In the genomic region with DNA sequence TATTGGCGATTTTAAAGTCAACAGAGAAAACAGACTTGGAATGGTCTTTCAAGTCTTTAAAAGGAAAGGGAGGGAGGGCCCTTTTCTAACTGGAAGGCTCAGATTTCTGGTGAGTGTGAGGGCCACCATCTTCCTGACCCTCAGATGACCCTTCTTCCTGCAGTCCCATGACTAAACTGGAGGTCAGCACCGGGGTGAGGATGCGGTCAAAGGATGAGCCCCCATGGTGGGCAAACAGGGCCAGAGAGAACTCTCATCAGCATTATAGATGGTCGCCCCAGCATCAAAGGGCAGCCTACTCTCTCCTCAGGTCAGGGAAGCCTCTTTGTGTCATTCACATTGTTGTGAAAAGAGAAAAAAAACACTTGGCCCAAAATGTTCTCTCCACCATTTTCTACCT, we compare ENCODE assay signal across 28 cellular contexts.
"Had no signal": no experiment of that assay in that cellular context is flagged by ENCODE, and none has a peak within 500 bp of the region (broad histone marks: within the 10 kb centered on the region; RNA-seq: fewer than 3 reads in every experiment).

No MANE protein-coding gene starts in this region.

- H3K9me3 Mint-ChIP-seq: neural progenitor cell; stimulated activated memory B cell treated with anti-CD40 and anti-IgM and Interleukin-4, amounts not matched to agents 10 μg/mL and 1 μg/mL and 100 μg/mL, for 72 hours; stimulated activated naive CD8-positive, alpha-beta T cell treated with anti-CD3 and anti-CD28 coated beads, Interleukin-15, amount 100 ng/mL, for 72 hours had no signal

- H3K36me3 ChIP-seq: heart left ventricle, left lung, lower lobe of right lung, neural progenitor cell, ovary, prostate gland, sigmoid colon, spleen, tibial nerve, upper lobe of left lung, vagina had no signal

- H3K4me3 ChIP-seq: heart left ventricle, left lung, lower lobe of right lung, neural progenitor cell, ovary, prostate gland, sigmoid colon, spleen, tibial nerve, upper lobe of left lung, vagina had no signal

- H3K27ac Mint-ChIP-seq: immature natural killer cell; naive thymus-derived CD8-positive, alpha-beta T cell; neural progenitor cell; stimulated activated memory B cell treated with anti-CD40 and anti-IgM and Interleukin-4, amounts not matched to agents 10 μg/mL and 1 μg/mL and 100 μg/mL, for 72 hours; stimulated activated naive CD8-positive, alpha-beta T cell treated with anti-CD3 and anti-CD28 coated beads, Interleukin-15, amount 100 ng/mL, for 72 hours had no signal

- H3K4me1 ChIP-seq: prostate gland had no signal

- H3K36me3 Mint-ChIP-seq: immature natural killer cell; naive thymus-derived CD8-positive, alpha-beta T cell; neural progenitor cell; stimulated activated memory B cell treated with anti-CD40 and anti-IgM and Interleukin-4, amounts not matched to agents 10 μg/mL and 1 μg/mL and 100 μg/mL, for 72 hours had no signal

- H3K4me2 ChIP-seq: neural progenitor cell had no signal

- H3K9me3 ChIP-seq: heart left ventricle, left lung, lower lobe of right lung, ovary, prostate gland, sigmoid colon, spleen, tibial nerve, upper lobe of left lung, vagina had no signal

- DNase-seq: heart left ventricle; hypothalamus; immature natural killer cell; kidney; left colon; left lung; lower lobe of right lung; mammary epithelial cell; mesenchymal stem cell; naive thymus-derived CD8-positive, alpha-beta T cell; ovary; retina; right cardiac atrium; sigmoid colon; small intestine; spleen; stimulated activated CD4-positive, alpha-beta T cell treated with anti-CD3 and anti-CD28 coated beads, Interleukin-4, amount 100 ng/mL, for 24 hours; stimulated activated naive CD4-positive, alpha-beta T cell treated with Interleukin-2 at 50 U/mL for 16 hours; stimulated activated naive CD8-positive, alpha-beta T cell treated with anti-CD3 and anti-CD28 coated beads, Interleukin-15, amount 100 ng/mL, for 72 hours; substantia nigra; upper lobe of left lung had no signal

- H3K27me3 ChIP-seq: heart left ventricle, left lung, neural progenitor cell, ovary, sigmoid colon, spleen, tibial nerve, upper lobe of left lung, vagina had no signal

- H2AFZ ChIP-seq: neural progenitor cell had no signal

- H3K27me3 Mint-ChIP-seq: stimulated activated memory B cell treated with anti-CD40 and anti-IgM and Interleukin-4, amounts not matched to agents 10 μg/mL and 1 μg/mL and 100 μg/mL, for 72 hours; stimulated activated naive CD8-positive, alpha-beta T cell treated with anti-CD3 and anti-CD28 coated beads, Interleukin-15, amount 100 ng/mL, for 72 hours had no signal

- ATAC-seq: heart left ventricle; left lung; lower lobe of right lung; naive thymus-derived CD8-positive, alpha-beta T cell; stimulated activated memory B cell treated with anti-CD40 and anti-IgM and Interleukin-4, amounts not matched to agents 10 μg/mL and 1 μg/mL and 100 μg/mL, for 72 hours; stimulated activated naive CD8-positive, alpha-beta T cell treated with anti-CD3 and anti-CD28 coated beads, Interleukin-15, amount 100 ng/mL, for 72 hours had no signal

- H3K4me1 Mint-ChIP-seq: immature natural killer cell; naive thymus-derived CD8-positive, alpha-beta T cell; stimulated activated memory B cell treated with anti-CD40 and anti-IgM and Interleukin-4, amounts not matched to agents 10 μg/mL and 1 μg/mL and 100 μg/mL, for 72 hours; stimulated activated naive CD8-positive, alpha-beta T cell treated with anti-CD3 and anti-CD28 coated beads, Interleukin-15, amount 100 ng/mL, for 72 hours had no signal

- FAIRE-seq: islet of Langerhans, kidney, small intestine had no signal

- H3K9ac ChIP-seq: neural progenitor cell had no signal

- H3K4me3 Mint-ChIP-seq: immature natural killer cell; naive thymus-derived CD8-positive, alpha-beta T cell; nephron; neural progenitor cell; stimulated activated memory B cell treated with anti-CD40 and anti-IgM and Interleukin-4, amounts not matched to agents 10 μg/mL and 1 μg/mL and 100 μg/mL, for 72 hours; stimulated activated naive CD8-positive, alpha-beta T cell treated with anti-CD3 and anti-CD28 coated beads, Interleukin-15, amount 100 ng/mL, for 72 hours had no signal

- H3K27ac ChIP-seq: heart left ventricle, left lung, lower lobe of right lung, neural progenitor cell, ovary, prostate gland, sigmoid colon, spleen, upper lobe of left lung, vagina had no signal
